ENCODE assay signal across 27 cellular contexts in the genomic region with DNA sequence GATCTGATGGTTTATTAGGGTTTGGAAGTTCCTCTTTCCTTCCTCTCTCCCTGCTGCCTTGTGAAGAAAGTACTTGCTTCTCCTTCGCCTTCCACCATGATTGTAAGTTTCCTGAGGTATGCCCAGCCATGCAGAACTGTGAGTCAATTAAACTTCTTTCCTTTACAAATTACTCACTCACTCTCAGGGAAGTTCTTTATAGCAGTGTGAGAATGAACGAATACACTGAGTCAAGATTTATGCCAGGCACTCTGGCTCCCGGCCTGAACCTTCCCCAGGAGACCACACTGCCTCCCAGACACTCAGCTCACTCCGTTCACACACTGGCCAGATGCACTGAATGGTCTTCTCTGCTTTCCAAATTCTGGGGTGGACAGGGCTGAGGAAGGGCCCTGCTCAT.
"Had no signal": no experiment of that assay in that cellular context is flagged by ENCODE, and none has a peak within 500 bp of the region (broad histone marks: within the 10 kb centered on the region; RNA-seq: fewer than 3 reads in every experiment).

No MANE protein-coding gene starts in this region.

- DNase-seq: dermis blood vessel endothelial cell; effector memory CD4-positive, alpha-beta T cell; erythroblast; esophagus squamous epithelium; foreskin melanocyte; glutamatergic neuron; heart right ventricle; hippocampal formation; mucosa of descending colon; naive B cell; stimulated activated CD4-positive, alpha-beta T cell treated with anti-CD3 and anti-CD28 coated beads, Interleukin-12 subunit alpha, Interleukin-12 subunit beta, amount 100 ng/mL, for 4 hours; stimulated activated CD4-positive, alpha-beta T cell treated with anti-CD3 and anti-CD28 coated beads, Interleukin-1b, Interleukin-23, amount 100 ng/mL, for 48 hours; stimulated activated CD4-positive, alpha-beta T cell treated with anti-CD3 and anti-CD28 coated beads, Interleukin-4, amount 100 ng/mL, for 1 hour; stimulated activated CD8-positive, alpha-beta memory T cell treated with anti-CD3 and anti-CD28 coated beads, Interleukin-4, amount 100 ng/mL, for 48 hours; stimulated activated naive CD4-positive, alpha-beta T cell; stimulated activated naive CD8-positive, alpha-beta T cell treated with anti-CD3 and anti-CD28 coated beads, Interleukin-15, amount 100 ng/mL, for 72 hours; trophoblast cell had no signal

- H3K4me3 ChIP-seq: coronary artery, esophagus squamous epithelium, heart right ventricle, lung, mucosa of descending colon, right atrium auricular region, smooth muscle cell, suprapubic skin, vagina had no signal

- H3K27me3 ChIP-seq: esophagus squamous epithelium, right atrium auricular region, vagina had no signal

- H3K9ac ChIP-seq: parathyroid adenoma had no signal

- H3K27ac ChIP-seq: coronary artery, esophagus squamous epithelium, heart right ventricle, parathyroid adenoma, right atrium auricular region, suprapubic skin, vagina had no signal

- H2AFZ ChIP-seq: parathyroid adenoma had no signal

- H3K79me2 ChIP-seq: parathyroid adenoma had no signal

- H3K4me2 ChIP-seq: smooth muscle cell had no signal

- H3K36me3 ChIP-seq: esophagus squamous epithelium, heart right ventricle, right atrium auricular region, suprapubic skin, vagina had no signal

- H3K9me3 ChIP-seq: esophagus squamous epithelium, heart right ventricle, mucosa of descending colon, right atrium auricular region, suprapubic skin, vagina had no signal

- H3K4me1 ChIP-seq: esophagus squamous epithelium, heart right ventricle, parathyroid adenoma, right atrium auricular region, suprapubic skin, vagina had no signal

- ATAC-seq: heart right ventricle; left lobe of liver; mucosa of descending colon; natural killer cell treated with Interleukin-12 subunit alpha and Interleukin-12 subunit beta and Interleukin-15 and Interleukin-18, amount 100 ng/mL, for 72 hours; sciatic nerve; stimulated activated naive CD8-positive, alpha-beta T cell treated with anti-CD3 and anti-CD28 coated beads, Interleukin-15, amount 100 ng/mL, for 72 hours had no signal
